In the genomic region with DNA sequence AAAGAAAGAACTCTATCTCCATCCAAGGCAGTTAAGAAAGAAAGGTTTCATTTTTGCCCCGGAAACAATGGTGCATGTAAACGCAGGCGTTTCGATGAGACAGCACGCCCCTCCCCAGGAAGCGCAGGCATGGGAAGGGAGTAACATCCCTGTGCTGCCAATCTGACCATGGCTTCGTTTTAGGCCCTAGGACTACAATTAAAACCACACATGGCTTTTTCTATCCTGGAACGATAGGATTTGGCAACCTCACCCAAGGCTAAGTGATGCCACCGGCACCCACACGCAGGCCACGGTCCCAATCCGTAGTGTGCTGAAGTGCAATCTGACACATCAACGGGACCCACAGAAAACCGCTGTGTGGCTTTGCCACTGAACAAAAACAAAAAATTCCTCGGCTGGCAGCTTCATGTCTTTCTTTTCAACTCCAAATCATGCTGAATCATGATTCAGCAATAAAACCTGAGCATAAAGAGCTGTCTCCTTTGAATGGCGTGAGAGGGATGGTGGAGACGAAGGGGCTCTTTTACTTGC, we compare ENCODE assay signal across 8 cellular contexts.
DNase-seq lines count a peak whose midpoint lies in the region; ATAC-seq and TF ChIP-seq lines count a peak whose summit lies in the region.

No MANE protein-coding gene starts in this region.

- DNase-seq in AG20443 (ENCODE audit: low spot score) = peak; percentile 61
- DNase-seq in RWPE1 (ENCODE audit: low spot score) = no peak
- peak; percentile 32 for DNase-seq in brain microvascular endothelial cell
- DNase-seq in foreskin fibroblast = no peak
- DNase-seq in iPS-NIHi11 (ENCODE audit: low spot score) = no peak

- ATAC-seq in HG02870 (IDR thresholded peaks at IDR 0.05; ENCODE audit: unreplicated experiment) (no peak), HG02588 (IDR thresholded peaks at IDR 0.05; ENCODE audit: unreplicated experiment) (no peak)

- H3K27ac Mint-ChIP-seq in nephron = peak overlapping the region; percentile 77 to 89 (median 84)

- no peaks in the 10 kb centered on the region for H3K9me3 Mint-ChIP-seq in nephron

- in situ Hi-C loops in brain microvascular endothelial cell (cut with HindIII; ENCODE audit: low pct_ligation_motif_present, low sequenced_read_pairs) = no loop called here

- POLR2A ChIA-PET in RWPE1 (lab: Yijun Ruan, JAX; ENCODE audit: low non-redundant PET) = no interaction called here

- H3K4me3 Mint-ChIP-seq in nephron = peak overlapping the region in 2 of 3 experiments; percentile 6 to 14

- no peak for TF ChIP-seq CTCF in RWPE1 (conservative IDR thresholded peaks at IDR 0.05; ENCODE audit: low read depth)
- TF ChIP-seq CTCF in brain microvascular endothelial cell (IDR thresholded peaks at IDR 0.05; ENCODE audit: low read depth, low read length, missing control alignments) = no peak
- no peak for TF ChIP-seq CTCF in nephron (IDR thresholded peaks at IDR 0.05; ENCODE audit: unreplicated experiment in 3 of 3)
- no peak for TF ChIP-seq CTCF in foreskin fibroblast (IDR thresholded peaks at IDR 0.05; ENCODE audit: low read depth, low read length)

- CTCF ChIA-PET in RWPE1 (lab: Yijun Ruan, JAX) = interaction anchor here (0.7 kb wide), 1 partner anchor 14 kb away, joined by 4 read pairs; no protein-coding TSS in a partner anchor

- H3K36me3 Mint-ChIP-seq in nephron (ENCODE audit: low read depth) = peaks cover 7% of the 10 kb centered on the region

- peaks cover 91% of the 10 kb centered on the region for H3K4me1 Mint-ChIP-seq in nephron

- no peaks in the 10 kb centered on the region for H3K27me3 Mint-ChIP-seq in nephron (ENCODE audit: low read depth)

- no peaks in the 10 kb centered on the region for H3K27me3 ChIP-seq in brain microvascular endothelial cell (replicated peaks)

- H3K27ac ChIP-seq in RWPE1 (peak overlapping the region; percentile 49), brain microvascular endothelial cell (peak overlapping the region; percentile 69)

- peaks cover 4% of the 10 kb centered on the region for H3K36me3 ChIP-seq in brain microvascular endothelial cell (replicated peaks)

- no peak overlapping the region for H3K4me3 ChIP-seq in brain microvascular endothelial cell (ENCODE audit: low read depth, low read length)
- no peak overlapping the region for H3K4me3 ChIP-seq in foreskin fibroblast (ENCODE audit: low read depth in 1 of 2, low read length in 2 of 2)

Comparison
In these comparisons a context has a peak if more than half of its experiments do, and no peak if none do; other contexts are left out.
1. DNase-seq: peak in AG20443 (single experiment) and brain microvascular endothelial cell (single experiment); none in RWPE1 (single experiment), foreskin fibroblast (0 of 2) and iPS-NIHi11 (single experiment).